ENCODE assay signal across 18 cellular contexts in the genomic region with DNA sequence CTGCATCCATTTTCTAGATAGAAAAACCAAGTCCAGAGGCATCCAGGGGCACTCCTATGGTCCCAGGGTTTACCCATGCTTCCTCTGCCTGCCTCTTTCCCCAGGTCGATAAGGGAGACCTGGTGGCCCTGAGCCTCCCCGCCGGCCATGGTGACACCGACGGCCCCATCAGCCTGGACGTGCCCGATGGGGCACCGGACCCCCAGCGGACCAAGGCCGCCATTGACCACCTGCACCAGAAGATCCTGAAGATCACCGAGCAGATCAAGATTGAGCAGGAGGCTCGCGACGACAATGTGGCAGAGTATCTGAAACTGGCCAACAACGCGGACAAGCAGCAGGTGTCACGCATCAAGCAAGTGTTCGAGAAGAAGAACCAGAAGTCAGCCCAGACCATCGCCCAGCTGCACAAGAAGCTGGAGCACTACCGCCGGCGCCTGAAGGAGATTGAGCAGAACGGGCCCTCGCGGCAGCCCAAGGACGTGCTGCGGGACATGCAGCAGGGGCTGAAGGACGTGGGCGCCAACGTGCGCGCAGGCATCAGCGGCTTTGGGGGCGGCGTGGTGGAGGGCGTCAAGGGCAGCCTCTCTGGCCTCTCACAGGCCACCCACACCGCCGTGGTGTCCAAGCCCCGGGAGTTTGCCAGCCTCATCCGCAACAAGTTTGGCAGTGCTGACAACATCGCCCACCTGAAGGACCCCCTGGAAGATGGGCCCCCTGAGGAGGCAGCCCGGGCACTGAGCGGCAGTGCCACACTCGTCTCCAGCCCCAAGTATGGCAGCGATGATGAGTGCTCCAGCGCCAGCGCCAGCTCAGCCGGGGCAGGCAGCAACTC.
"Had no signal": no experiment of that assay in that cellular context is flagged by ENCODE, and none has a peak within 500 bp of the region (broad histone marks: within the 10 kb centered on the region; RNA-seq: fewer than 3 reads in every experiment).

No MANE protein-coding gene starts in this region.

- DNase-seq: esophagus squamous epithelium; foreskin fibroblast; glutamatergic neuron; islet precursor cell; left cardiac atrium; left ventricle myocardium inferior; mesendoderm; naive B cell; psoas muscle; retina; spleen; stimulated activated CD4-positive, alpha-beta T cell treated with anti-CD3 and anti-CD28 coated beads, Interleukin-15, amount 100 ng/mL, for 24 hours; stimulated activated CD4-positive, alpha-beta T cell treated with anti-CD3 and anti-CD28 coated beads, Interleukin-2, amount 100 ng/mL, for 24 hours; stimulated activated CD4-positive, alpha-beta T cell treated with anti-CD3 and anti-CD28 coated beads, Interleukin-4, amount 100 ng/mL, for 4 hours; stimulated activated naive B cell treated with anti-CD40 and anti-IgM and Interleukin-4, amounts not matched to agents 10 μg/mL and 1 μg/mL and 100 μg/mL, for 72 hours; stimulated activated naive CD8-positive, alpha-beta T cell treated with anti-CD3 and anti-CD28 coated beads, Interleukin-15, amount 100 ng/mL, for 72 hours; trophoblast cell had no signal

- H3K27ac ChIP-seq: esophagus squamous epithelium, gastroesophageal sphincter, left ventricle myocardium inferior, psoas muscle, spleen had no signal

- H3K27me3 ChIP-seq: esophagus squamous epithelium, gastroesophageal sphincter, spleen had no signal
